Comparison of ENCODE assay signal across 8 cellular contexts in genomic region chr1:167937709-167938010, GRCh38. TPM values are rescaled to one million over a fixed set of nuclear protein-coding genes. Genes with fewer than 3 reads are reported as not detected.
DNase-seq lines count a peak whose midpoint lies in the region; ATAC-seq lines count a peak whose summit lies in the region.

No MANE protein-coding gene starts in this region.

- H3K4me3 ChIP-seq in ACC112 (ENCODE audit: low read depth, low read length) (peak overlapping the region; percentile 85), HUES64 (ENCODE audit: low read length) (peak overlapping the region; percentile 73), mucosa of rectum (ENCODE audit: low read length in 2 of 2) (peak overlapping the region; percentile 72 to 100)

- peaks cover 78% of the 10 kb centered on the region for H3K79me2 ChIP-seq in ACC112 (ENCODE audit: control insufficient read depth, insufficient read depth, low read length, unreplicated experiment)

- H3K9me3 Mint-ChIP-seq in central memory CD8-positive, alpha-beta T cell = no peaks in the 10 kb centered on the region

- no peak for DNase-seq in central memory CD8-positive, alpha-beta T cell (ENCODE audit: low spot score in 2 of 2)
- DNase-seq in activated CD8-positive, alpha-beta memory T cell treated with anti-CD3 and anti-CD28 coated beads for 24 hours = no peak
- DNase-seq in NCI-H226 = no peak

- H3K36me3 ChIP-seq in ACC112 (ENCODE audit: insufficient read depth, low read length) (peaks cover 3% of the 10 kb centered on the region; the same call in 1 of the 2 replicates), HUES64 (ENCODE audit: insufficient read depth, low read length) (no peaks in the 10 kb centered on the region), mucosa of rectum (ENCODE audit: control insufficient read depth in 2 of 2, insufficient read depth in 2 of 2, low read length in 2 of 2) (peaks cover 0 to 2% of the 10 kb centered on the region in 2 donors)

- H3K27ac Mint-ChIP-seq in central memory CD8-positive, alpha-beta T cell (ENCODE audit: low read depth) = peak overlapping the region; percentile 91

- WGBS in HUES64 = 5% methylated on average over 4 of the region's 5 CpGs

- peak overlapping the region; percentile 95 for H3K9ac ChIP-seq in HUES64 (ENCODE audit: low read depth, low read length)
- H3K9ac ChIP-seq in mucosa of rectum (ENCODE audit: low read depth in 1 of 2, low read length in 2 of 2) = peak overlapping the region; percentile 90 to 98

- H3K4me1 ChIP-seq in ACC112 (ENCODE audit: control insufficient read depth, insufficient read depth, low read length, unreplicated experiment) = peaks cover 14% of the 10 kb centered on the region
- H3K4me1 ChIP-seq in HUES64 (ENCODE audit: insufficient read depth, low read length) = peaks cover 24% of the 10 kb centered on the region
- H3K4me1 ChIP-seq in mucosa of rectum (ENCODE audit: control insufficient read depth in 2 of 2, insufficient read depth in 2 of 2, low read length in 2 of 2) = peaks cover 7 to 17% of the 10 kb centered on the region in 2 donors

- ATAC-seq in central memory CD8-positive, alpha-beta T cell (replicated peaks; ENCODE audit: extremely low read depth, poor library complexity, severe bottlenecking) = no peak
- no peak for ATAC-seq in GM19397 (IDR thresholded peaks at IDR 0.05; ENCODE audit: unreplicated experiment)
- no peak for ATAC-seq in HG02885 (IDR thresholded peaks at IDR 0.05; ENCODE audit: poor library complexity, unreplicated experiment)

- peak overlapping the region; percentile 89 for H3K27ac ChIP-seq in ACC112 (ENCODE audit: low read depth, low read length)
- H3K27ac ChIP-seq in HUES64 (ENCODE audit: low read depth, low read length) = peak overlapping the region; percentile 97
- peak overlapping the region; percentile 99 to 100 for H3K27ac ChIP-seq in mucosa of rectum (ENCODE audit: low read depth in 2 of 2, low read length in 2 of 2)

- H3K9me3 ChIP-seq in HUES64 (ENCODE audit: insufficient read depth, low read depth, low read length) (no peaks in the 10 kb centered on the region), mucosa of rectum (ENCODE audit: control insufficient read depth in 2 of 2, low read length in 2 of 2) (no peaks in the 10 kb centered on the region)

- peak overlapping the region; percentile 84 for H3K4me3 Mint-ChIP-seq in central memory CD8-positive, alpha-beta T cell

- H3K4me1 Mint-ChIP-seq in central memory CD8-positive, alpha-beta T cell = peaks cover 32% of the 10 kb centered on the region

- H3K36me3 Mint-ChIP-seq in central memory CD8-positive, alpha-beta T cell (ENCODE audit: insufficient read depth) = peaks cover 24% of the 10 kb centered on the region

- no peaks in the 10 kb centered on the region for H3K27me3 Mint-ChIP-seq in central memory CD8-positive, alpha-beta T cell

- H3K27me3 ChIP-seq in ACC112 (ENCODE audit: insufficient read depth, low read length) (no peaks in the 10 kb centered on the region), HUES64 (ENCODE audit: insufficient read depth, low read length) (no peaks in the 10 kb centered on the region), mucosa of rectum (ENCODE audit: control insufficient read depth in 2 of 2, insufficient read depth in 2 of 2, low read length in 2 of 2) (no peaks in the 10 kb centered on the region)

- H2AFZ ChIP-seq in ACC112 (ENCODE audit: low read length, unreplicated experiment) = peak overlapping the region; percentile 68

RNA-seq across cellular contexts. Expression of gene MPC2, which starts 0.8 kb away (rescaled TPM):
- polyA plus RNA-seq in HUES64 (2013, experiment 1 of 2) = 30.4 TPM
- polyA plus RNA-seq in HUES64 (2013, experiment 2 of 2) = 32.3 TPM

RNA-seq across cellular contexts. Expression of gene DCAF6, which starts 1.2 kb away (rescaled TPM):
- 9.1 TPM for polyA plus RNA-seq in HUES64 (2013, experiment 1 of 2)
- polyA plus RNA-seq in HUES64 (2013, experiment 2 of 2) = 10.1 TPM

RNA-seq across cellular contexts. Expression of gene ADCY10, which starts 23.7 kb away (rescaled TPM):
- polyA plus RNA-seq in HUES64 (2013, experiment 1 of 2) = 0.15 TPM
- polyA plus RNA-seq in HUES64 (2013, experiment 2 of 2) = not detected
